In the genomic region with DNA sequence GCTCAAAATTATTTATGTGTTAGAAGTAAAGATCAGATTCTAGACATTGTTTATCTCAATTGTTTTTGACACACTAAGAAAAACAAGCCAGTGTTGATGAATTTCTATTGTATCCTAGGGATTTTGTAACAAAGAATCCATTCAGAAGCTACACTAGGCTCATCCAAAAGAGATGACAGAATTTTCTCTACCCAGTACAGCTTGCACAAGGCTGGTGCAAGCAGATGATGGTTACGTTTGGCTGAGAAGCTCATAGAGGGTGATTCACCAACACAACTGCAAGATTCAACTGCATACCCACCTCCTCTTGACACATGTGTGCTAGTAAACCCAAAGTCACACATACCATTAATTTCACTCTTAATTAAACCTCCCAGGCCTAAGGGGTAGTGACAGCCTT, we compare ENCODE assay signal across 29 cellular contexts. TPM values are rescaled to one million over a fixed set of nuclear protein-coding genes. Genes with fewer than 3 reads are reported as not detected.
A peak's percentile ranks its signal among the peaks of the same experiment; 100 is the strongest.
DNase-seq lines count a peak whose midpoint lies in the region; ATAC-seq and TF ChIP-seq lines count a peak whose summit lies in the region.
"Had no signal": no experiment of that assay in that cellular context is flagged by ENCODE, and none has a peak within 500 bp of the region (broad histone marks: within the 10 kb centered on the region; RNA-seq: fewer than 3 reads in every experiment).

No MANE protein-coding gene starts in this region.

- ATAC-seq in HG03442 (IDR thresholded peaks at IDR 0.05; ENCODE audit: unreplicated experiment): no peak
- no peak for ATAC-seq in activated CD8-positive, alpha-beta T cell treated with anti-CD3 and anti-CD28 coated beads for 36 hours
- ATAC-seq in HG02981 (IDR thresholded peaks at IDR 0.05; ENCODE audit: unreplicated experiment): no peak
- ATAC-seq: A549; CD8-positive, alpha-beta T cell; GM12878; GM23338 had no signal

- H3K27me3 Mint-ChIP-seq in activated CD8-positive, alpha-beta T cell treated with anti-CD3 and anti-CD28 coated beads for 36 hours: no peaks in the 10 kb centered on the region
- H3K27me3 Mint-ChIP-seq: IgD-negative memory B cell had no signal

- peak overlapping the region; percentile 98 for H3K27ac ChIP-seq in caudate nucleus (ENCODE audit: low read depth, low read length)
- H3K27ac ChIP-seq: A549, HL-60, KMS-11, RWPE1 had no signal

- no peak overlapping the region for H3K27ac Mint-ChIP-seq in activated CD8-positive, alpha-beta T cell treated with anti-CD3 and anti-CD28 coated beads for 36 hours
- H3K27ac Mint-ChIP-seq: CD8-positive, alpha-beta T cell; GM23338; H9; IgD-negative memory B cell had no signal

- TF ChIP-seq CTCF in activated CD8-positive, alpha-beta T cell treated with anti-CD3 and anti-CD28 coated beads for 36 hours (IDR thresholded peaks at IDR 0.05): no peak

- POLR2A ChIA-PET in activated CD8-positive, alpha-beta T cell treated with anti-CD3 and anti-CD28 coated beads for 36 hours (lab: Charles Lee): no interaction called here

- intact Hi-C loops in activated CD8-positive, alpha-beta T cell treated with anti-CD3 and anti-CD28 coated beads for 36 hours (cut with micrococcal nuclease): no loop called here

- H3K4me3 Mint-ChIP-seq in activated CD8-positive, alpha-beta T cell treated with anti-CD3 and anti-CD28 coated beads for 36 hours: no peak overlapping the region
- H3K4me3 Mint-ChIP-seq: CD8-positive, alpha-beta T cell; GM23338; H9; IgD-negative memory B cell had no signal

- no peaks in the 10 kb centered on the region for H3K36me3 Mint-ChIP-seq in activated CD8-positive, alpha-beta T cell treated with anti-CD3 and anti-CD28 coated beads for 36 hours (ENCODE audit: low read depth)
- H3K36me3 Mint-ChIP-seq: CD8-positive, alpha-beta T cell; IgD-negative memory B cell had no signal

- no peaks in the 10 kb centered on the region for H3K9me3 Mint-ChIP-seq in activated CD8-positive, alpha-beta T cell treated with anti-CD3 and anti-CD28 coated beads for 36 hours
- H3K9me3 Mint-ChIP-seq: CD8-positive, alpha-beta T cell; GM23338; H9; IgD-negative memory B cell had no signal

- no peaks in the 10 kb centered on the region for H3K4me1 Mint-ChIP-seq in activated CD8-positive, alpha-beta T cell treated with anti-CD3 and anti-CD28 coated beads for 36 hours (ENCODE audit: low read depth)
- H3K4me1 Mint-ChIP-seq: IgD-negative memory B cell had no signal

- CTCF ChIA-PET in activated CD8-positive, alpha-beta T cell treated with anti-CD3 and anti-CD28 coated beads for 36 hours (lab: Charles Lee): no interaction called here

- DNase-seq in caudate nucleus (lab: John Stamatoyannopoulos, UW) (peak in 39 of 61 donors; percentile 7 to 84 (median 42)), hippocampal formation (lab: John Stamatoyannopoulos, UW) (peak; percentile 62 to 95), nucleus accumbens (lab: John Stamatoyannopoulos, UW) (peak in 40 of 56 donors; percentile 4 to 74 (median 38)), superior temporal gyrus (ENCODE audit: extremely low spot score) (peak; percentile 94)
- DNase-seq in stimulated activated naive CD4-positive, alpha-beta T cell (lab: John Stamatoyannopoulos, UW): no peak
- DNase-seq in activated CD8-positive, alpha-beta T cell treated with anti-CD3 and anti-CD28 coated beads for 36 hours: no peak
- DNase-seq: AML-193; Caco-2; CD8-positive, alpha-beta T cell; DMS 273 treated with DMSO at 0.1 percent for 48 hours; DMS79; EL; GDM1; H9; MM.1S; NCI-H2029 treated with DMSO at 0.1 percent for 48 hours; NCI-H2227 treated with DMSO at 0.1 percent for 48 hours; NCI-H526 treated with DMSO at 0.1 percent for 48 hours; SHP77 treated with DMSO at 0.1 percent for 48 hours had no signal

RNA-seq across cellular contexts. Expression of gene GRM3, which starts 20.8 kb away (rescaled TPM):
- total RNA-seq in activated CD8-positive, alpha-beta T cell treated with anti-CD3 and anti-CD28 coated beads for 36 hours: not detected
- total RNA-seq: Caco-2; CD8-positive, alpha-beta T cell; NCI-H460 had no signal

Comparison
In these comparisons a context has a peak if more than half of its experiments do, and no peak if none do; other contexts are left out.
1. DNase-seq: peak in caudate nucleus (39 of 61), hippocampal formation (2 of 2), nucleus accumbens (40 of 56) and superior temporal gyrus (single experiment); none in stimulated activated naive CD4-positive, alpha-beta T cell (0 of 6) and activated CD8-positive, alpha-beta T cell treated with anti-CD3 and anti-CD28 coated beads for 36 hours (single experiment).